1 cellular context compared by ENCODE assay signal in genomic region chr21:36477559-36477958, GRCh38.
TF ChIP-seq lines count a peak whose summit lies in the region.

No MANE protein-coding gene starts in this region.

TF ChIP-seq in GM12878, 131 proteins besides CTCF, POLR2A, EP300 and RAD21 (continued from another document):
- TF ChIP-seq ZNF274 (IDR thresholded peaks at IDR 0.05; ENCODE audit: insufficient read depth, insufficient read length) (no peak), TCF12 (IDR thresholded peaks at IDR 0.05; ENCODE audit: low read depth, low read length) (no peak), SPI1 (IDR thresholded peaks at IDR 0.05; ENCODE audit: borderline replicate concordance, insufficient read depth, low read depth, low read length) (no peak), BRCA1 (IDR thresholded peaks at IDR 0.05; ENCODE audit: low read depth, low read length) (no peak), GABPA (IDR thresholded peaks at IDR 0.05; ENCODE audit: low read depth) (no peak), CHD1 (IDR thresholded peaks at IDR 0.05; ENCODE audit: low read depth, low read length) (no peak), ZBTB11 (CRISPR knock-in tag; IDR thresholded peaks at IDR 0.05) (no peak), TCF7 (IDR thresholded peaks at IDR 0.05; ENCODE audit: borderline replicate concordance) (no peak), SMARCA5 (IDR thresholded peaks at IDR 0.05) (no peak), PRDM15 (CRISPR knock-in tag; IDR thresholded peaks at IDR 0.05) (no peak), USF1 (IDR thresholded peaks at IDR 0.05; ENCODE audit: borderline replicate concordance, extremely low read length, insufficient read depth, low read depth, low read length) (no peak), TARDBP (IDR thresholded peaks at IDR 0.05; ENCODE audit: borderline replicate concordance) (no peak)
